Comparison of ENCODE assay signal across 8 cellular contexts in the genomic region with DNA sequence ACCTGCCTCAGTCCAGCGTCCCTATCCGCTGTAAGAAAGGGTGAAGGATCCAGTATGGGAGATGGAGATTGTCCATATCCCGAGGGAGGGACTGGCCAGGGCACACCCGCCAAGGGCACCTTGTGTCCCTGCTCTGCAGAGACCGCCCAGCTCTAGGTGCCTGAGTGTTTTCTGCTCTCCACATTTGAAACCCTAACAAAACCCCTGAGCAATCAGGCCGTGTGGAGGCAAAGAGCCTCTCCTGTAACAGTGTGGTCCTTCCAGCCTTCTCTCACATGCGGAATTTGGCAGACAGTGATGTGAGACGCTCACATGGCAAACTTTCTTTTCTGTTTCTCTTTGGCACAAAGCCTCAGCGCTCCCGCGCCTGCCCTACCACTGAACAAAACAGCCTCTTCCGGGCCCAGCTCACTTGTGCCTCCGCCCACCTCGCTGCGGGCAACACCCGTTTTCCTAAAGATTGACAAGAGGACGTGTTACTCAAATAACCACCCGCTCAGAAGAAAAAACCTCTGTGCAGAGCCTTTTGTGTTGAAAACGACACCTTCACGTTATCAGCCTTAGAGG.
DNase-seq lines count a peak whose midpoint lies in the region; ATAC-seq lines count a peak whose summit lies in the region.

No MANE protein-coding gene starts in this region.

- H3K9me3 Mint-ChIP-seq in T-cell: no peaks in the 10 kb centered on the region
- no peaks in the 10 kb centered on the region for H3K9me3 Mint-ChIP-seq in activated naive CD8-positive, alpha-beta T cell treated with anti-CD3 and anti-CD28 coated beads, Interleukin-2, amount 10 ng/mL, durations not matched to agents 7 days and 5 days

- peaks cover 13 to 16% (median 14%) of the 10 kb centered on the region in 3 donors for H3K4me1 Mint-ChIP-seq in T-cell
- peaks cover 5% of the 10 kb centered on the region for H3K4me1 Mint-ChIP-seq in activated naive CD8-positive, alpha-beta T cell treated with anti-CD3 and anti-CD28 coated beads, Interleukin-2, amount 10 ng/mL, durations not matched to agents 7 days and 5 days

- H3K27ac Mint-ChIP-seq in T-cell: peak overlapping the region; percentile 99
- H3K27ac Mint-ChIP-seq in activated naive CD8-positive, alpha-beta T cell treated with anti-CD3 and anti-CD28 coated beads, Interleukin-2, amount 10 ng/mL, durations not matched to agents 7 days and 5 days: peak overlapping the region; percentile 92

- H3K4me3 Mint-ChIP-seq in T-cell: peak overlapping the region; percentile 68 to 79 (median 77)
- H3K4me3 Mint-ChIP-seq in activated naive CD8-positive, alpha-beta T cell treated with anti-CD3 and anti-CD28 coated beads, Interleukin-2, amount 10 ng/mL, durations not matched to agents 7 days and 5 days: peak overlapping the region; percentile 69

- DNase-seq in HuH-7.5 (ENCODE audit: low spot score): peak; percentile 39
- peak; percentile 51 to 89 (median 75) for DNase-seq in T-cell
- peak; percentile 76 for DNase-seq in activated naive CD8-positive, alpha-beta T cell treated with anti-CD3 and anti-CD28 coated beads, Interleukin-2, amount 10 ng/mL, durations not matched to agents 7 days and 5 days
- DNase-seq in mucosa of gallbladder (ENCODE audit: low spot score): peak; percentile 58
- peak; percentile 81 for DNase-seq in stimulated activated CD8-positive, alpha-beta memory T cell treated with anti-CD3 and anti-CD28 coated beads, Interleukin-4, amount 100 ng/mL, for 48 hours
- no peak for DNase-seq in NCI-H128 (lab: John Stamatoyannopoulos, UW; ENCODE audit: unreplicated experiment)
- DNase-seq in NCI-H2227 (lab: John Stamatoyannopoulos, UW; ENCODE audit: unreplicated experiment): no peak

- peaks cover 0 to 2% of the 10 kb centered on the region in 2 donors for H3K27me3 Mint-ChIP-seq in T-cell
- H3K27me3 Mint-ChIP-seq in activated naive CD8-positive, alpha-beta T cell treated with anti-CD3 and anti-CD28 coated beads, Interleukin-2, amount 10 ng/mL, durations not matched to agents 7 days and 5 days: no peaks in the 10 kb centered on the region

- ATAC-seq in T-cell (replicated peaks in 1 of 4): peak; percentile 98 to 99 (median 99)
- peak; percentile 98 for ATAC-seq in activated naive CD8-positive, alpha-beta T cell treated with anti-CD3 and anti-CD28 coated beads, Interleukin-2, amount 10 ng/mL, durations not matched to agents 7 days and 5 days (ENCODE audit: low read depth)
- ATAC-seq in GM21526 (IDR thresholded peaks at IDR 0.05; ENCODE audit: low FRiP score, unreplicated experiment): no peak

- H3K36me3 Mint-ChIP-seq in T-cell: no peaks in the 10 kb centered on the region
- no peaks in the 10 kb centered on the region for H3K36me3 Mint-ChIP-seq in activated naive CD8-positive, alpha-beta T cell treated with anti-CD3 and anti-CD28 coated beads, Interleukin-2, amount 10 ng/mL, durations not matched to agents 7 days and 5 days

- CTCF ChIA-PET in T-cell (lab: Charles Lee): no interaction called here

- POLR2A ChIA-PET in T-cell (lab: Charles Lee): no interaction called here
- POLR2A ChIA-PET in activated naive CD8-positive, alpha-beta T cell treated with anti-CD3 and anti-CD28 coated beads, Interleukin-2, amount 10 ng/mL, durations not matched to agents 7 days and 5 days (lab: Charles Lee): no interaction called here

Comparison
In these comparisons a context has a peak if more than half of its experiments do, and no peak if none do; other contexts are left out.
1. DNase-seq: peak in HuH-7.5 (single experiment), T-cell (34 of 34), activated naive CD8-positive, alpha-beta T cell treated with anti-CD3 and anti-CD28 coated beads, Interleukin-2, amount 10 ng/mL, durations not matched to agents 7 days and 5 days (single experiment), mucosa of gallbladder (single experiment) and stimulated activated CD8-positive, alpha-beta memory T cell treated with anti-CD3 and anti-CD28 coated beads, Interleukin-4, amount 100 ng/mL, for 48 hours (single experiment); none in NCI-H128 (single experiment) and NCI-H2227 (single experiment).